In the genomic region with DNA sequence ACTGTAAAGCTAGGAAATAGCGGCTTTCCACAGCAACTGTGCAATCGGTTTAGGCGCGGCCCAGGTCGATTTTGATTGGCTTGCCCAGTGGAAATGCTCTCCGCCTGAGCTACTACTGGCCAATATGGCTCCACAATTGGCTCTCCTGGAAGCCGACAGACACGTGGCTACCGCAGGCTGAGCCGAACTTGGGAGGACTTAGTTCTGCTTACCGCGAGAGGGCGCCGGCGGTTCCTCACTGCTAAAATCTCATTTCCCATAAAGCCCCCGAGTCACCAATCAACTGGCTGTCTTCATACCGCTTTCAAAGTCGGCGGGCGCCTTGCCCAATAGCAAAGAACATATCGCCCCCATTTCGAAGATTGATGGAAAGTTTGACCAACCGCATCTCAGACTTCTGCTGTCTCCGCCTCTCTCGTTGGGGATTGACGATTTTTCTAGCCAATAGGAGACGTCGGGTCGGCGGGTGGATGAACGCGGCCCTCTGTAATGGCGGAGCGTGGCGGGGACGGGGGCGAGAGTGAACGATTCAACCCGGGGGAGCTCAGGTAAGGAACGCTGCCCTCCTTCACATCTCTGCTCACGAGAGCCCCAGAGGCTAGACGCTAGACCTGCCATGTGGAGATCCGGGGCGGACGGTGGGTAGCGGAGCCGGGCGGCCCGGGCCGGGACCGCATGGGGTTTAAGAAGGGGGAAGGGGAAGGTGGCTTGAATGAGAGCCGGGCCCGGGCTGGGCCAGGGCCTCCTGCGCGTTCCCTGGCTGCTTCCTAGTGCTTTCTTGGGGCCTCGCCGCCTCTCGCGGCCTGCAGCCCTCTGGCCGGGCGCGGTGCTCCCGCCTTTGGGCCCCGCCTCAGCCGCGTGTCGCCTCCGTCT, we compare ENCODE assay signal across 8 cellular contexts. TPM values are rescaled to one million over a fixed set of nuclear protein-coding genes. Genes with fewer than 3 reads are reported as not detected.
A peak's percentile ranks its signal among the peaks of the same experiment; 100 is the strongest.
DNase-seq lines count a peak whose midpoint lies in the region; ATAC-seq lines count a peak whose summit lies in the region.

A gene (plus strand): TSS at position 473 of the 873 bp plus-strand sequence. CDS start 17 bp downstream, at position 490.

- H3K36me3 Mint-ChIP-seq in effector memory CD8-positive, alpha-beta T cell (ENCODE audit: insufficient read depth), result peaks cover 12% of the 10 kb centered on the region
- H3K36me3 Mint-ChIP-seq in memory B cell, result no peaks in the 10 kb centered on the region

- DNase-seq in CMK (ENCODE audit: low read depth), result peak; percentile 96
- peak; percentile 100 for DNase-seq in HS-5 (ENCODE audit: low read depth)
- peak; percentile 96 for DNase-seq in NK-92 treated with Interleukin-12 subunit alpha and Interleukin-12 subunit beta, amount 100 ng/mL, for 24 hours (lab: John Stamatoyannopoulos, UW)
- peak; percentile 97 to 99 (median 98) for DNase-seq in effector memory CD8-positive, alpha-beta T cell
- peak; percentile 95 to 99 for DNase-seq in memory B cell (ENCODE audit: low spot score in 2 of 2)
- peak; percentile 92 for DNase-seq in stimulated activated CD8-positive, alpha-beta memory T cell treated with anti-CD3 and anti-CD28 coated beads, Interleukin-12 subunit alpha, Interleukin-12 subunit beta, amount 100 ng/mL, for 4 hours (ENCODE audit: low read depth)

- POLR2A ChIA-PET in activated CD8-positive, alpha-beta memory T cell treated with anti-CD3 and anti-CD28 coated beads for 36 hours (lab: Charles Lee), result interaction anchor here (0.5 to 0.6 kb wide), 2 partner anchors 12 to 34 kb away, joined by 3 to 5 read pairs; no protein-coding TSS in a partner anchor

- H3K27ac Mint-ChIP-seq in effector memory CD8-positive, alpha-beta T cell, result peak within 1 kb of the TSS; percentile 96 to 98
- peak within 1 kb of the TSS; percentile 94 for H3K27ac Mint-ChIP-seq in memory B cell

- ATAC-seq in GM19467 (IDR thresholded peaks at IDR 0.05; ENCODE audit: unreplicated experiment) (peak; percentile 96), memory B cell (ENCODE audit: low read depth) (peak; percentile 89)
- ATAC-seq in effector memory CD8-positive, alpha-beta T cell (replicated peaks), result peak; percentile 89

- H3K4me1 Mint-ChIP-seq in effector memory CD8-positive, alpha-beta T cell (ENCODE audit: low read depth in 2 of 2), result peaks cover 25 to 39% of the 10 kb centered on the region in 2 donors
- peaks cover 25% of the 10 kb centered on the region for H3K4me1 Mint-ChIP-seq in memory B cell

- CTCF ChIA-PET in activated CD8-positive, alpha-beta memory T cell treated with anti-CD3 and anti-CD28 coated beads for 36 hours (lab: Charles Lee), result interaction anchor here (0.8 kb wide), 2 partner anchors 18 to 228 kb away, joined by 3 read pairs; no protein-coding TSS in a partner anchor

- no peaks in the 10 kb centered on the region for H3K27me3 Mint-ChIP-seq in effector memory CD8-positive, alpha-beta T cell
- no peaks in the 10 kb centered on the region for H3K27me3 Mint-ChIP-seq in memory B cell

- no peaks in the 10 kb centered on the region for H3K9me3 Mint-ChIP-seq in effector memory CD8-positive, alpha-beta T cell
- no peaks in the 10 kb centered on the region for H3K9me3 Mint-ChIP-seq in memory B cell

- H3K4me3 Mint-ChIP-seq in effector memory CD8-positive, alpha-beta T cell, result peak within 1 kb of the TSS; percentile 92 to 97
- H3K4me3 Mint-ChIP-seq in memory B cell, result peak within 1 kb of the TSS; percentile 96

RNA-seq across cellular contexts. Expression of the gene that starts here (rescaled TPM):
- 100 to 1,000 TPM; 119 TPM for total RNA-seq in activated CD8-positive, alpha-beta memory T cell treated with anti-CD3 and anti-CD28 coated beads for 36 hours

Comparison
In these comparisons a context has a peak if more than half of its experiments do, and no peak if none do; other contexts are left out.
1. Peak in every context shown above with its lines: DNase-seq and ATAC-seq.